1 cellular context compared by ENCODE assay signal in the genomic region with DNA sequence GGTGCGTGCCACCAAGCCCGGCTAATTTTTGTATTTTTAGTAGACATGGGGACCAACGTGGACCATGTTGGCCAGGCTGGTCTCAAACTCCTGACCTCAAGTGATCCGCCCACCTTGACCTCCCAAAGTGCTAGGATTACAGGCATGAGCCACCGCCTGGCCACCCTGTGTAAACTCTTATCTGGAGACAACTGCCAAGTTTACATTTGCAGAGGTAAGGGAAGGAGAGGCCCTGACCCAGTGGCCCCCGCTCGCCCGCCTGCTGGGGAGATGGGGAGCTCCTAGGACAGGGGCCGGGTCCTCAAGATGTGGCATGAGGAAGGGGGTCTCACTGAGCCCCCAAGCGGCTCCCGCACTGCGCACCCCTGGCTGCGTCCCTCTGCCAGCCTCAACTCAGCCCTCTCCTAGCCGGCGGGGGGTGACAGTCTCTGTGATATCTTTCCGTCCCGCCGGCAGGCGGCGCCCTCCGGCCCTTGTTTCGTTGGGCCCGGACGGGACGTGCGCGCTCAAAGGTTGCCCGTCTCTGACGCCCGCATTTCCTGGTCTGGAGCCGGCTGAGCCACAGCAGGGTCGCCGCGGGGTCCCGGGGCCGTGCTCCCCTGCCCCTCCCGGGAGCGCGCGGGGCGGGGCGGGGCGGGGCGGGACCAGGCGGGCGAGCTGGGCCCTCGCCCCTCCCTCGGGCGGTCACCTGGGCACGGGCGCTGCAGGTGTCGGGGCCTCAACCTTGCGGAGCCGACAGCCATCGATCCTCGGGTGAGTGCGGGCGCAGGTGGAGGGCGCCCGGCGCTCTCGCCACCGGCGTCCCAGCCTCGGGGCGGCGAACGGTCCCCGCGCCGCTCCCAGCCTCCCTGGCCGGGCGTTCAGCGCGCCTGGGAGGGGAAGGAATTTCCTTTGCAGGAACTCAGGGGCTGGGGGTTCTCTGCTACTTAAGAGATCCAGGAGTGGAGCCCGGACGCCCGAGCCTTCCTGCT.
TF ChIP-seq lines count a peak whose summit lies in the region.

GPR160 (plus strand) TSS at position 533 of the 971 bp plus-strand sequence. CDS start 45,978 bp downstream, outside the sequence.

TF ChIP-seq in HepG2, 621 proteins besides CTCF, POLR2A, EP300 and RAD21 (continued from another document and continues in another):
- peak; percentile 51; the same call in 1 of the 2 replicates for TF ChIP-seq ZNF646 (CRISPR knock-in tag; IDR thresholded peaks at IDR 0.05)
- TF ChIP-seq HDAC2 (CRISPR knock-in tag; IDR thresholded peaks at IDR 0.05), result peak; percentile 77
- TF ChIP-seq ZNF720 (CRISPR knock-in tag; IDR thresholded peaks at IDR 0.05), result no peak
- TF ChIP-seq ZNF121 (CRISPR knock-in tag; IDR thresholded peaks at IDR 0.05), result peak; percentile 71
- TF ChIP-seq HNRNPUL1 (IDR thresholded peaks at IDR 0.05; ENCODE audit: low read depth, low read length), result no peak
- TF ChIP-seq ZC3H4 (CRISPR knock-in tag; IDR thresholded peaks at IDR 0.05; ENCODE audit: borderline replicate concordance), result no peak
- TF ChIP-seq KLF15 (CRISPR knock-in tag; IDR thresholded peaks at IDR 0.05; ENCODE audit: borderline replicate concordance), result no peak
- TF ChIP-seq, protein P1, sequence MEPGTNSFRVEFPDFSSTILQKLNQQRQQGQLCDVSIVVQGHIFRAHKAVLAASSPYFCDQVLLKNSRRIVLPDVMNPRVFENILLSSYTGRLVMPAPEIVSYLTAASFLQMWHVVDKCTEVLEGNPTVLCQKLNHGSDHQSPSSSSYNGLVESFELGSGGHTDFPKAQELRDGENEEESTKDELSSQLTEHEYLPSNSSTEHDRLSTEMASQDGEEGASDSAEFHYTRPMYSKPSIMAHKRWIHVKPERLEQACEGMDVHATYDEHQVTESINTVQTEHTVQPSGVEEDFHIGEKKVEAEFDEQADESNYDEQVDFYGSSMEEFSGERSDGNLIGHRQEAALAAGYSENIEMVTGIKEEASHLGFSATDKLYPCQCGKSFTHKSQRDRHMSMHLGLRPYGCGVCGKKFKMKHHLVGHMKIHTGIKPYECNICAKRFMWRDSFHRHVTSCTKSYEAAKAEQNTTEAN (CRISPR knock-in tag; conservative IDR thresholded peaks at IDR 0.05), result no peak
- TF ChIP-seq YEATS4 (CRISPR knock-in tag; IDR thresholded peaks at IDR 0.05; ENCODE audit: borderline replicate concordance), result no peak
- TF ChIP-seq SNAPC2 (CRISPR knock-in tag; IDR thresholded peaks at IDR 0.05), result no peak; the same call in 1 of the 2 replicates
- no peak for TF ChIP-seq STAT6 (CRISPR knock-in tag; IDR thresholded peaks at IDR 0.05; ENCODE audit: borderline replicate concordance)
- TF ChIP-seq ZMYM3 (CRISPR knock-in tag; IDR thresholded peaks at IDR 0.05), result peak; percentile 83
- TF ChIP-seq ZNF292 (CRISPR knock-in tag; IDR thresholded peaks at IDR 0.05; ENCODE audit: borderline replicate concordance, low read depth), result peak; percentile 80
- TF ChIP-seq BHLHE40 (IDR thresholded peaks at IDR 0.05; ENCODE audit: low read length), result peak; percentile 35
- TF ChIP-seq, protein P2, sequence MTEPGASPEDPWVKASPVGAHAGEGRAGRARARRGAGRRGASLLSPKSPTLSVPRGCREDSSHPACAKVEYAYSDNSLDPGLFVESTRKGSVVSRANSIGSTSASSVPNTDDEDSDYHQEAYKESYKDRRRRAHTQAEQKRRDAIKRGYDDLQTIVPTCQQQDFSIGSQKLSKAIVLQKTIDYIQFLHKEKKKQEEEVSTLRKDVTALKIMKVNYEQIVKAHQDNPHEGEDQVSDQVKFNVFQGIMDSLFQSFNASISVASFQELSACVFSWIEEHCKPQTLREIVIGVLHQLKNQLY (CRISPR knock-in tag; IDR thresholded peaks at IDR 0.05), result no peak
- 0 out of 2 replicates have a peak, but pooled peaks have one; percentile 42 for TF ChIP-seq ZNF317 (CRISPR knock-in tag; IDR thresholded peaks at IDR 0.05)
- TF ChIP-seq ZNF407 (CRISPR knock-in tag; IDR thresholded peaks at IDR 0.05; ENCODE audit: not compliant biosample characterization), result peak; percentile 22
- peak; percentile 78 for TF ChIP-seq NR2F6 (IDR thresholded peaks at IDR 0.05)
- peak; percentile 67 for TF ChIP-seq NR2F6 (CRISPR knock-in tag; IDR thresholded peaks at IDR 0.05)
- TF ChIP-seq NKX3-1 (CRISPR knock-in tag; IDR thresholded peaks at IDR 0.05), result peak; percentile 15; the same call in 1 of the 2 replicates
- no peak for TF ChIP-seq ARNTL (CRISPR knock-in tag; IDR thresholded peaks at IDR 0.05)
- TF ChIP-seq, protein P3, sequence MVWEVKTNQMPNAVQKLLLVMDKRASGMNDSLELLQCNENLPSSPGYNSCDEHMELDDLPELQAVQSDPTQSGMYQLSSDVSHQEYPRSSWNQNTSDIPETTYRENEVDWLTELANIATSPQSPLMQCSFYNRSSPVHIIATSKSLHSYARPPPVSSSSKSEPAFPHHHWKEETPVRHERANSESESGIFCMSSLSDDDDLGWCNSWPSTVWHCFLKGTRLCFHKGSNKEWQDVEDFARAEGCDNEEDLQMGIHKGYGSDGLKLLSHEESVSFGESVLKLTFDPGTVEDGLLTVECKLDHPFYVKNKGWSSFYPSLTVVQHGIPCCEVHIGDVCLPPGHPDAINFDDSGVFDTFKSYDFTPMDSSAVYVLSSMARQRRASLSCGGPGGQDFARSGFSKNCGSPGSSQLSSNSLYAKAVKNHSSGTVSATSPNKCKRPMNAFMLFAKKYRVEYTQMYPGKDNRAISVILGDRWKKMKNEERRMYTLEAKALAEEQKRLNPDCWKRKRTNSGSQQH (CRISPR knock-in tag; IDR thresholded peaks at IDR 0.05; ENCODE audit: low read depth), result no peak
- no peak for TF ChIP-seq RNF2 (conservative IDR thresholded peaks at IDR 0.05; ENCODE audit: low read depth)
- no peak for TF ChIP-seq U2AF1 (optimal IDR thresholded peaks at IDR 0.05; ENCODE audit: low read depth, low read length)
- TF ChIP-seq FOSL2 (CRISPR knock-in tag; IDR thresholded peaks at IDR 0.05), result peak; percentile 44; the same call in 1 of the 2 replicates
- no peak for TF ChIP-seq BRD4 (CRISPR knock-in tag; IDR thresholded peaks at IDR 0.05)
- no peak for TF ChIP-seq ZNF773 (CRISPR knock-in tag; IDR thresholded peaks at IDR 0.05; ENCODE audit: borderline replicate concordance)
- no peak for TF ChIP-seq NFIC (IDR thresholded peaks at IDR 0.05; ENCODE audit: low read length)
- no peak for TF ChIP-seq ZNF468 (CRISPR knock-in tag; IDR thresholded peaks at IDR 0.05)
- TF ChIP-seq IRF2 (CRISPR knock-in tag; IDR thresholded peaks at IDR 0.05), result peak; percentile 69
- TF ChIP-seq ZNF136 (CRISPR knock-in tag; IDR thresholded peaks at IDR 0.05; ENCODE audit: low read depth), result peak; percentile 60; the same call in 1 of the 2 replicates
- TF ChIP-seq HDAC1 (CRISPR knock-in tag; IDR thresholded peaks at IDR 0.05), result peak; percentile 68
